ENCODE assay signal across 24 cellular contexts in the genomic region with DNA sequence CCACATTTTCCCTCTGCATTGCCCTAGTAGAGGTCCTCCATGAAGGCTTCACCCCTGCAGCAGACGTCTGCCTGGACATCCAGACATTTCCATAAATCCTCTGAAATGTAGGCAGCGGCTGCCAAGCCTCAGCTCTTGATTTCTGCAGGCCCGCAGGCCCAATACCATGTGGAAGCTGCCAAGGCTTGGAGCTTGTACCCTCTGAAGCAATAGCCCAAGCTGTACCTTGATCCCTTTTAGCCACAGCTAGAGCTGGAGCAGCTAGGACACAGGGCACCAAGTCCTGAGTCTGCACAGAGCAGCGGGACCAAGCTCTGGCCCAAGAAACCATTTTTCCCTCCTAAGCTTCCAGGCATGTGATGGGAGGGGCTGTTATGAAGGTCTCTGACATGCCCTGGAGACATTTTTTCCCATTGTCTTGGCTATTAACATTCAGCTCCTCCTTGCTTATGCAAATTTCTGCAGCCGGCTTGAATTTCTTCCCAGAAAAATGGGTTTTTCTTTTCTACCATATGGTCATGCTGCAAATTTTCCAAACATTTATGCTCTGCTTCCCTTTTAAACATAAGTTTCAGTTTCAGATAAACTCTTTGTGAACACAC.
"Had no signal": no experiment of that assay in that cellular context is flagged by ENCODE, and none has a peak within 500 bp of the region (broad histone marks: within the 10 kb centered on the region; RNA-seq: fewer than 3 reads in every experiment).

No MANE protein-coding gene starts in this region.

- H3K4me2 ChIP-seq: neural progenitor cell had no signal

- H2AFZ ChIP-seq: neural progenitor cell had no signal

- H3K4me3 ChIP-seq: coronary artery, esophagus muscularis mucosa, neural progenitor cell, ovary, psoas muscle, skin epidermis, thoracic aorta, tibial nerve, upper lobe of left lung had no signal

- DNase-seq: dermis blood vessel endothelial cell; effector memory CD4-positive, alpha-beta T cell; hypothalamus; immature natural killer cell; mesenchymal stem cell; naive thymus-derived CD4-positive, alpha-beta T cell; ovary; posterior cingulate gyrus; psoas muscle; right cardiac atrium; stimulated activated CD4-positive, alpha-beta T cell treated with anti-CD3 and anti-CD28 coated beads, Interleukin-15, amount 100 ng/mL, for 24 hours; stimulated activated CD4-positive, alpha-beta T cell treated with anti-CD3 and anti-CD28 coated beads, Interleukin-2, amount 100 ng/mL, for 48 hours; stimulated activated naive B cell treated with anti-CD40 and anti-IgM and Interleukin-4, amounts not matched to agents 10 μg/mL and 1 μg/mL and 100 μg/mL, for 72 hours; upper lobe of left lung had no signal

- ATAC-seq: naive thymus-derived CD4-positive, alpha-beta T cell; psoas muscle; right cardiac atrium; stimulated activated naive B cell treated with anti-CD40 and anti-IgM and Interleukin-4, amounts not matched to agents 10 μg/mL and 1 μg/mL and 100 μg/mL, for 72 hours had no signal

- H3K27me3 ChIP-seq: esophagus muscularis mucosa, neural progenitor cell, ovary, tibial nerve, upper lobe of left lung had no signal

- H3K4me1 ChIP-seq: esophagus muscularis mucosa, neural progenitor cell, psoas muscle, tibial nerve, upper lobe of left lung had no signal

- H3K9me3 ChIP-seq: esophagus muscularis mucosa, ovary, psoas muscle, thoracic aorta, tibial nerve, upper lobe of left lung had no signal

- FAIRE-seq: endothelial cell of umbilical vein, frontal cortex, keratinocyte, urothelium cell line had no signal

- H3K27ac ChIP-seq: coronary artery, esophagus muscularis mucosa, neural progenitor cell, ovary, psoas muscle, skin epidermis, thoracic aorta, tibial nerve, upper lobe of left lung had no signal

- H3K36me3 ChIP-seq: esophagus muscularis mucosa, neural progenitor cell, ovary, thoracic aorta, tibial nerve, upper lobe of left lung had no signal

- H3K9ac ChIP-seq: neural progenitor cell had no signal
